In the genomic region with DNA sequence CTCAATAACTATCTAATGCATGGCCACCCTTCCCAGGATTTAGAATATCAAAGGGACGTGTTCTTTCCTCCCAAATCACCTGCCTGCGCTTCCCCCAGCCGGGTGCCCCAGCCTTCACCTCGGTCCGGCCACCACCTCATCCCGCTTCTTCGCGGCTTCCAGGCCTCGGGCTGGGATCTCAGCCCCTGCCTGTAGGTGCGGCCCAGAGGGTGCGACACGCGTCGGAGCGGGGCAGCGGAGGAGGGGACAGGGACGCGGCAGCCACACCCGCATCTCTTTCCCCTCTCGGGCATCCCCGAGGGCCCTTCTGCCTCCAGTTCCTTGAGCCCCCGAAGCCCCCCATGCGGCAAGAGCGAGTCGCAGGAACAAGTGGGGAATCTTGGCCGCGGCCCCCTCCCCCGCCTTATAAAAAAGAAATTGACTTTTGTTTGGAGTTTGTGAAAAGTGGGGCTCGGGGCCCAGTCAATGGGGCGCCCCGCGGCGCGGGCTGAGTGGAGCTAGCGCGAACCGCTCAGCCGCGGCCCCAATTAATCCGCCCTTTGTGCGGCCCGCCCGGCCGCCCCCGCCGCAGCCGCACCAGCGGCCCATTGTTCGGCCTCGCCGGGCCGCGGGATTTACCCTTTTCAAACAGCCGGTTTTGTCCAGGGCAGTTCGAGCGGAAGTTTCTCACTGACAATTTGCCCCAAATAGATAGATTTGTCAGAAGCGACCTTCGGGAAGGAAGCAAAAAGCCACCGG, we compare ENCODE assay signal across 10 cellular contexts. TPM values are rescaled to one million over a fixed set of nuclear protein-coding genes. Genes with fewer than 3 reads are reported as not detected.
A peak's percentile ranks its signal among the peaks of the same experiment; 100 is the strongest.
DNase-seq lines count a peak whose midpoint lies in the region; ATAC-seq and TF ChIP-seq lines count a peak whose summit lies in the region.
"Had no signal": no experiment of that assay in that cellular context is flagged by ENCODE, and none has a peak within 500 bp of the region (broad histone marks: within the 10 kb centered on the region; RNA-seq: fewer than 3 reads in every experiment).

No MANE protein-coding gene starts in this region.

- peak overlapping the region; percentile 29 to 82 (median 42) for H3K4me3 Mint-ChIP-seq in T-cell
- H3K4me3 Mint-ChIP-seq in glutamatergic neuron (ENCODE audit: unreplicated experiment): peak overlapping the region; percentile 61

- H3K36me3 ChIP-seq in gastrocnemius medialis: no peaks in the 10 kb centered on the region

- DNase-seq in DMS 273 (lab: John Stamatoyannopoulos, UW; ENCODE audit: unreplicated experiment) (peak; percentile 49), DMS 273 treated with DMSO at 0.1 percent for 48 hours (lab: John Stamatoyannopoulos, UW) (no peak), T-cell (no peak), glutamatergic neuron (no peak), gastrocnemius medialis (no peak), H4 (ENCODE audit: low spot score) (no peak)
- DNase-seq in central memory CD4-positive, alpha-beta T cell: no peak

- no peak for TF ChIP-seq CTCF in glutamatergic neuron (IDR thresholded peaks at IDR 0.05; ENCODE audit: partially characterized antibody, unreplicated experiment)
- no peak for TF ChIP-seq CTCF in gastrocnemius medialis (IDR thresholded peaks at IDR 0.05 in 4 of 5, conservative IDR thresholded peaks at IDR 0.05 in 1 of 5)

- H3K9me3 ChIP-seq in gastrocnemius medialis: no peaks in the 10 kb centered on the region

- H3K4me3 ChIP-seq in gastrocnemius medialis: peak overlapping the region; percentile 22 to 37 (median 26)

- TF ChIP-seq POLR2A in gastrocnemius medialis (IDR thresholded peaks at IDR 0.05): no peak

- H3K9me3 Mint-ChIP-seq in T-cell (no peaks in the 10 kb centered on the region), glutamatergic neuron (ENCODE audit: unreplicated experiment) (peaks cover 6% of the 10 kb centered on the region)

- H3K27ac Mint-ChIP-seq in T-cell (no peak overlapping the region), glutamatergic neuron (ENCODE audit: unreplicated experiment) (no peak overlapping the region)

- H3K4me1 Mint-ChIP-seq in T-cell (peaks cover 16 to 24% (median 16%) of the 10 kb centered on the region in 3 donors), glutamatergic neuron (ENCODE audit: low read depth, unreplicated experiment) (peaks cover 14% of the 10 kb centered on the region)

- peak in 1 of 4 experiments; percentile 36 for ATAC-seq in T-cell (replicated peaks in 1 of 4)
- ATAC-seq in gastrocnemius medialis: no peak
- ATAC-seq in HG02885 (IDR thresholded peaks at IDR 0.05; ENCODE audit: poor library complexity, unreplicated experiment): no peak

- CTCF ChIA-PET in T-cell (lab: Charles Lee): no interaction called here

- peaks cover 88 to 97% (median 90%) of the 10 kb centered on the region in 3 donors for H3K27me3 ChIP-seq in gastrocnemius medialis

- POLR2A ChIA-PET in T-cell (lab: Charles Lee): no interaction called here

- in situ Hi-C loops in gastrocnemius medialis (cut with MboI; ENCODE audit: low sequenced_read_pairs in 4 of 4): no loop called here

- H3K27me3 Mint-ChIP-seq in T-cell: peaks cover 83 to 88% of the 10 kb centered on the region in 2 donors
- H3K27me3 Mint-ChIP-seq in glutamatergic neuron (ENCODE audit: unreplicated experiment): peaks cover 38% of the 10 kb centered on the region

- H3K36me3 Mint-ChIP-seq in T-cell (no peaks in the 10 kb centered on the region), glutamatergic neuron (ENCODE audit: unreplicated experiment) (peaks cover 4% of the 10 kb centered on the region)

- no peak overlapping the region for H3K27ac ChIP-seq in gastrocnemius medialis
- H3K27ac ChIP-seq: 22Rv1 had no signal

- intact Hi-C loops in gastrocnemius medialis (cut with DNase I; ENCODE audit: low total_unique reads): no loop called here

- peaks cover 8 to 9% of the 10 kb centered on the region in 2 donors for H3K4me1 ChIP-seq in gastrocnemius medialis

RNA-seq across cellular contexts. Expression of gene NR2E1, which starts 8.4 kb away (rescaled TPM):
- not detected for total RNA-seq in T-cell
- total RNA-seq in glutamatergic neuron (ENCODE audit: unreplicated experiment): not detected
- not detected for total RNA-seq in gastrocnemius medialis
- 0.39 and 0.51 TPM in 2 replicates for total RNA-seq in H4 (2014; rRNA removed; shearing (Covaris generic))
- total RNA-seq: glomerular endothelial cell had no signal
